In the genomic region with DNA sequence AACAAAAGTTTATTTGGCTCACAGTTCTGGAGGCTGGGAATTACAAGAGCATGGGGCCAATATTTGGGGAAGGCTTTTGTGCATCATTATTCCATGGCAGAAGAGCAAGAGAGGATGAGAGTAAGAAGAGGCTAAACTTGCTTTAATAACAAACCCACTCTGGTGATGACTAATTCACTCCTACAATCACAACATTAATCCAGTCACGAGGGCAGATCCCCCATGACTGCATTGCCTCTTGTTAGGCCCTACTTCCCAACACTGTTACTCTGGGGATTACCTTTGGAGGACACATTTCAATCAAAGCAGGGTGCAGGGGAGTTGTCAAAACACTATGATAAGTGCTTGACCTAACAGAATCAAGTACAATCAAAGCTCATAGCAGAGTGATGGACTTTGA, we compare ENCODE assay signal across 17 cellular contexts.
DNase-seq lines count a peak whose midpoint lies in the region; ATAC-seq, FAIRE-seq and TF ChIP-seq lines count a peak whose summit lies in the region.
"Had no signal": no experiment of that assay in that cellular context is flagged by ENCODE, and none has a peak within 500 bp of the region (broad histone marks: within the 10 kb centered on the region; RNA-seq: fewer than 3 reads in every experiment).

No MANE protein-coding gene starts in this region.

- peaks cover 13 to 23% of the 10 kb centered on the region in 2 donors for H3K4me1 Mint-ChIP-seq in stimulated activated naive B cell treated with anti-CD40 and anti-IgM and Interleukin-4, amounts not matched to agents 10 μg/mL and 1 μg/mL and 100 μg/mL, for 72 hours

- no peaks in the 10 kb centered on the region for H3K27me3 Mint-ChIP-seq in stimulated activated naive B cell treated with anti-CD40 and anti-IgM and Interleukin-4, amounts not matched to agents 10 μg/mL and 1 μg/mL and 100 μg/mL, for 72 hours

- H3K27me3 ChIP-seq in bronchial epithelial cell (ENCODE audit: control insufficient read depth, insufficient read depth, low read length), result no peaks in the 10 kb centered on the region

- H3K27ac Mint-ChIP-seq in stimulated activated naive B cell treated with anti-CD40 and anti-IgM and Interleukin-4, amounts not matched to agents 10 μg/mL and 1 μg/mL and 100 μg/mL, for 72 hours, result no peak overlapping the region
- H3K27ac Mint-ChIP-seq: activated naive CD4-positive, alpha-beta T cell treated with anti-CD3 and anti-CD28 coated beads, Interleukin-2, amount 50 U/mL, for 72 hours had no signal

- H3K9me3 Mint-ChIP-seq in stimulated activated naive B cell treated with anti-CD40 and anti-IgM and Interleukin-4, amounts not matched to agents 10 μg/mL and 1 μg/mL and 100 μg/mL, for 72 hours, result no peaks in the 10 kb centered on the region

- no peak for TF ChIP-seq CTCF in bronchial epithelial cell (IDR thresholded peaks at IDR 0.05; ENCODE audit: insufficient read depth, low read length, severe bottlenecking)

- FAIRE-seq in bronchial epithelial cell (lab: Jason Lieb, UNC), result no peak
- FAIRE-seq: colon had no signal

- no peaks in the 10 kb centered on the region for H3K36me3 ChIP-seq in bronchial epithelial cell (ENCODE audit: control insufficient read depth, insufficient read depth, low read length)

- no peaks in the 10 kb centered on the region for H3K36me3 Mint-ChIP-seq in stimulated activated naive B cell treated with anti-CD40 and anti-IgM and Interleukin-4, amounts not matched to agents 10 μg/mL and 1 μg/mL and 100 μg/mL, for 72 hours

- ATAC-seq in stimulated activated naive B cell treated with anti-CD40 and anti-IgM and Interleukin-4, amounts not matched to agents 10 μg/mL and 1 μg/mL and 100 μg/mL, for 72 hours (replicated peaks), result no peak

- peak; percentile 18 for DNase-seq in AG20443 (ENCODE audit: low spot score)
- peak; percentile 25 for DNase-seq in HK-2 (ENCODE audit: unreplicated experiment)
- peak; percentile 25 for DNase-seq in bronchial epithelial cell (ENCODE audit: low read depth)
- DNase-seq in kidney glomerular epithelial cell (lab: John Stamatoyannopoulos, UW), result peak; percentile 3
- no peak for DNase-seq in GM19238 (ENCODE audit: insufficient read length, low spot score)
- DNase-seq in activated CD4-positive, alpha-beta T cell treated with anti-CD3 and anti-CD28 coated beads for 1 hour, result no peak
- no peak for DNase-seq in stimulated activated naive B cell treated with anti-CD40 and anti-IgM and Interleukin-4, amounts not matched to agents 10 μg/mL and 1 μg/mL and 100 μg/mL, for 72 hours
- DNase-seq in cerebellar nuclear complex (lab: John Stamatoyannopoulos, UW), result no peak
- DNase-seq: activated CD4-positive, alpha-beta T cell treated with anti-CD3 and anti-CD28 coated beads for 48 hours; activated T-cell treated with anti-CD3 and anti-CD28 coated beads for 4 hours; Calu3; KBM-7; NCI-H1092 treated with DMSO at 0.1 percent for 48 hours; NCI-H226; SHP77 treated with DMSO at 0.1 percent for 48 hours had no signal

- H3K4me3 ChIP-seq in bronchial epithelial cell (ENCODE audit: low read depth, low read length), result no peak overlapping the region

- no peak overlapping the region for H3K4me3 Mint-ChIP-seq in stimulated activated naive B cell treated with anti-CD40 and anti-IgM and Interleukin-4, amounts not matched to agents 10 μg/mL and 1 μg/mL and 100 μg/mL, for 72 hours

Comparison
In these comparisons a context has a peak if more than half of its experiments do, and no peak if none do; other contexts are left out.
1. DNase-seq: peak in AG20443 (single experiment), HK-2 (single experiment), bronchial epithelial cell (single experiment) and kidney glomerular epithelial cell (single experiment); none in GM19238 (single experiment), activated CD4-positive, alpha-beta T cell treated with anti-CD3 and anti-CD28 coated beads for 1 hour (single experiment), stimulated activated naive B cell treated with anti-CD40 and anti-IgM and Interleukin-4, amounts not matched to agents 10 μg/mL and 1 μg/mL and 100 μg/mL, for 72 hours (single experiment) and cerebellar nuclear complex (0 of 2).